In the genomic region with DNA sequence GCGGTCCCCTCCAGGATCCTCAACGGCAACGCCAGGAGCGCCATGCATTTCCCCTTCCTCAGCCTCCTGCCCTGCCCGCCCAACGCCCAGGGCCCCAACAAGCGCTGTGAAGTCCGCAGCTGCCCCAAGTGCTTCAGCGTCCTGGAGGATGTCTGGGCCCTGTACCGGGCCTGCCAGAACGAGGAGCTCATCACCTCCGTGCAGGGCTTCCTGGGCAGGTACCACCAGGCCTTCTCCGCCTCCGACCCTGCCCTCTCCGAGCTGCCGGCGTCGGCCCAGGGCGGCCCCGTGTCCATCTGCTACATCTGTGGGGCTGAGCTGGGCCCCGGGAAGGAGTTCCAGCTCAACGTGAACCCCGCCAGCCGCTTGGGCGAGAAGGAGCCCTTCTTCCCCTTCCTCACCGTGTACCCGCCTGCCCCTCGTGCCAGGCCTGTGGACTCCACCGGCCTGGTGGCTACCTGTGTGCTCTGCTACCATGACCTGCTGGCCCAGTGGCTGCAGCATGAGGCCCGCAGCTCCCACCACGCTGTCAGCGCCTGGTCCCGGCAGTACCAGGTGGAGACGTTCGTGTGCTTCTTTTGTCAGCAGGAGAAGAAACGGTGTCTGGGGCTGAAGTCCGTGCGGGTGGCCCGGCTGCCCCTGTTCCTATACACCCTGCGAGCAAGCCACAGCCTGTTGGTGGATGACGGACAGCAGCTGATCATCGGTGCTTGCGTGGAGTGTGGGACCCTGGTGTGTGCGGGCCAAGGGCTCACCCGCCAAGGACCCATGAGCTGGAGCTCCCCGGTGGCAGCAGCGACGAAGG, we compare ENCODE assay signal across 10 cellular contexts. TPM values are rescaled to one million over a fixed set of nuclear protein-coding genes. Genes with fewer than 3 reads are reported as not detected.
DNase-seq lines count a peak whose midpoint lies in the region; ATAC-seq, FAIRE-seq and TF ChIP-seq lines count a peak whose summit lies in the region.
"Had no signal": no experiment of that assay in that cellular context is flagged by ENCODE, and none has a peak within 500 bp of the region (broad histone marks: within the 10 kb centered on the region; RNA-seq: fewer than 3 reads in every experiment).

No MANE protein-coding gene starts in this region.

- intact Hi-C loops in left ventricle myocardium superior (cut with micrococcal nuclease) (loop anchor here (10.0 kb wide), 1 partner anchor 54 kb away; no protein-coding TSS in a partner anchor), gastrocnemius medialis (cut with DNase I; ENCODE audit: low total_unique reads) (loop anchor here (2.0 kb wide), 1 partner anchor 46 kb away; no protein-coding TSS in a partner anchor), sciatic nerve (cut with DNase I) (no loop called here)

- 0 out of 2 replicates have a peak overlapping the region, but pooled peaks have one; percentile 12 for H3K27ac ChIP-seq in WERI-Rb-1
- peak overlapping the region; percentile 72 to 75 (median 74) for H3K27ac ChIP-seq in gastrocnemius medialis

- no peaks in the 10 kb centered on the region for H3K9me3 Mint-ChIP-seq in activated CD8-positive, alpha-beta memory T cell treated with anti-CD3 and anti-CD28 coated beads, Interleukin-2, amount 10 ng/mL, durations not matched to agents 7 days and 5 days (ENCODE audit: low read depth)

- H3K4me1 ChIP-seq in gastrocnemius medialis: peaks cover 47 to 53% of the 10 kb centered on the region in 2 donors

- no peaks in the 10 kb centered on the region for H3K27me3 ChIP-seq in WERI-Rb-1 (ENCODE audit: insufficient read depth, low read depth, severe bottlenecking)
- H3K27me3 ChIP-seq in gastrocnemius medialis: no peaks in the 10 kb centered on the region

- peak overlapping the region; percentile 38 for H3K4me3 ChIP-seq in WERI-Rb-1 (ENCODE audit: low read depth, low read length)
- peak overlapping the region; percentile 49 to 66 (median 56) for H3K4me3 ChIP-seq in gastrocnemius medialis

- no peak for FAIRE-seq in GM19239 (lab: Jason Lieb, UNC)

- TF ChIP-seq CTCF in WERI-Rb-1 (IDR thresholded peaks at IDR 0.05; ENCODE audit: low read depth, low read length) (no peak), gastrocnemius medialis (IDR thresholded peaks at IDR 0.05 in 4 of 5, conservative IDR thresholded peaks at IDR 0.05 in 1 of 5) (no peak)

- H3K4me1 Mint-ChIP-seq in activated CD8-positive, alpha-beta memory T cell treated with anti-CD3 and anti-CD28 coated beads, Interleukin-2, amount 10 ng/mL, durations not matched to agents 7 days and 5 days: peaks cover 1% of the 10 kb centered on the region

- ATAC-seq in left ventricle myocardium superior: no peak
- ATAC-seq in gastrocnemius medialis: no peak
- no peak for ATAC-seq in sciatic nerve
- no peak for ATAC-seq in activated CD8-positive, alpha-beta memory T cell treated with anti-CD3 and anti-CD28 coated beads, Interleukin-2, amount 10 ng/mL, durations not matched to agents 7 days and 5 days

- in situ Hi-C loops in gastrocnemius medialis (cut with MboI; ENCODE audit: low sequenced_read_pairs in 4 of 4): loop anchor here in 2 of 4 donors (5.0 kb wide), 1 partner anchor 54 kb away; no protein-coding TSS in a partner anchor

- no peak overlapping the region for H3K4me3 Mint-ChIP-seq in activated CD8-positive, alpha-beta memory T cell treated with anti-CD3 and anti-CD28 coated beads, Interleukin-2, amount 10 ng/mL, durations not matched to agents 7 days and 5 days

- DNase-seq in ELR (ENCODE audit: low read depth): peak; percentile 34
- no peak for DNase-seq in WERI-Rb-1
- peak; percentile 43 for DNase-seq in left ventricle myocardium superior
- DNase-seq in gastrocnemius medialis: no peak
- no peak for DNase-seq in sciatic nerve (ENCODE audit: low spot score)
- DNase-seq in activated CD8-positive, alpha-beta memory T cell treated with anti-CD3 and anti-CD28 coated beads, Interleukin-2, amount 10 ng/mL, durations not matched to agents 7 days and 5 days: no peak
- no peak for DNase-seq in occipital lobe (lab: John Stamatoyannopoulos, UW)
- no peak for DNase-seq in GM19239 (ENCODE audit: insufficient read length, low spot score)
- DNase-seq: GDM1 had no signal

- H3K36me3 Mint-ChIP-seq in activated CD8-positive, alpha-beta memory T cell treated with anti-CD3 and anti-CD28 coated beads, Interleukin-2, amount 10 ng/mL, durations not matched to agents 7 days and 5 days: no peaks in the 10 kb centered on the region

- H3K9me3 ChIP-seq in WERI-Rb-1 (ENCODE audit: severe bottlenecking) (no peaks in the 10 kb centered on the region), gastrocnemius medialis (no peaks in the 10 kb centered on the region)

- H3K27me3 Mint-ChIP-seq in activated CD8-positive, alpha-beta memory T cell treated with anti-CD3 and anti-CD28 coated beads, Interleukin-2, amount 10 ng/mL, durations not matched to agents 7 days and 5 days: peaks cover 63% of the 10 kb centered on the region

- no peak for TF ChIP-seq POLR2A in gastrocnemius medialis (IDR thresholded peaks at IDR 0.05)

- CTCF ChIA-PET in activated CD8-positive, alpha-beta memory T cell treated with anti-CD3 and anti-CD28 coated beads, Interleukin-2, amount 10 ng/mL, durations not matched to agents 7 days and 5 days (lab: Charles Lee): no interaction called here

- H3K27ac Mint-ChIP-seq in activated CD8-positive, alpha-beta memory T cell treated with anti-CD3 and anti-CD28 coated beads, Interleukin-2, amount 10 ng/mL, durations not matched to agents 7 days and 5 days: no peak overlapping the region

- peaks cover 19% of the 10 kb centered on the region for H3K36me3 ChIP-seq in WERI-Rb-1
- H3K36me3 ChIP-seq in gastrocnemius medialis: no peaks in the 10 kb centered on the region

RNA-seq across cellular contexts. Expression of a gene that starts 58.9 kb away (rescaled TPM):
- total RNA-seq in left ventricle myocardium superior (not detected), gastrocnemius medialis (not detected), sciatic nerve (not detected), occipital lobe (not detected)
- not detected for total RNA-seq in activated CD8-positive, alpha-beta memory T cell treated with anti-CD3 and anti-CD28 coated beads, Interleukin-2, amount 10 ng/mL, durations not matched to agents 7 days and 5 days
- total RNA-seq: renal cortical epithelial cell had no signal

Comparison
In these comparisons a context has a peak if more than half of its experiments do, and no peak if none do; other contexts are left out.
1. DNase-seq: peak in ELR (single experiment) and left ventricle myocardium superior (single experiment); none in WERI-Rb-1 (single experiment), gastrocnemius medialis (0 of 2), sciatic nerve (single experiment), activated CD8-positive, alpha-beta memory T cell treated with anti-CD3 and anti-CD28 coated beads, Interleukin-2, amount 10 ng/mL, durations not matched to agents 7 days and 5 days (single experiment), occipital lobe (single experiment) and GM19239 (single experiment).